ENCODE assay signal across 14 cellular contexts in the genomic region with DNA sequence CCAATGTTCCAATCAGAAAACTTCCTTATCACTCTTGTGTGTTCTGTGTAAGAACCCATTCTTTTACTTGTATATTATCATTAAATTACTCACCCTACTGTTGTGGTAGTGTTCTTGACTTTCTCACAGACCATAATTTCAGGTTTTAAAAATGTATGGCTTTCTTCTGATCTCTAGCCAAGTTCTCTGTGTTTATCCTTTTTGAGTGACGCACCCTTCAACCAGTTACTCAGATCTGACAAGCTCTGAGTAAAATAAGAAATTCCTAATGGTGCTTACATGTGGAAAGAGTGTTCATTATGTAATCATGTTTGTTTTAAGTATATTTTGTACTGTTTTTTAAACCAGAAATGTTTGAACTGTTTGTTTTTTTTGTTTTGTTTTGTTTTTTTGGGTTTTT. TPM values are rescaled to one million over a fixed set of nuclear protein-coding genes. Genes with fewer than 3 reads are reported as not detected.
DNase-seq lines count a peak whose midpoint lies in the region; ATAC-seq lines count a peak whose summit lies in the region.
"Had no signal": no experiment of that assay in that cellular context is flagged by ENCODE, and none has a peak within 500 bp of the region (broad histone marks: within the 10 kb centered on the region; RNA-seq: fewer than 3 reads in every experiment).

No MANE protein-coding gene starts in this region.

- no peak for ATAC-seq in HG03139 (IDR thresholded peaks at IDR 0.05; ENCODE audit: unreplicated experiment)

- H3K36me3 ChIP-seq in CD8-positive, alpha-beta memory T cell (ENCODE audit: insufficient read depth, low read length) = no peaks in the 10 kb centered on the region

- H3K4me1 Mint-ChIP-seq in CD8-positive, alpha-beta memory T cell = peaks cover 60 to 89% (median 81%) of the 10 kb centered on the region in 3 donors
- H3K4me1 Mint-ChIP-seq: nephron progenitor cell had no signal

- no peaks in the 10 kb centered on the region for H3K9me3 ChIP-seq in CD8-positive, alpha-beta memory T cell (ENCODE audit: low read length)

- peaks cover 24% of the 10 kb centered on the region for H3K4me1 ChIP-seq in CD8-positive, alpha-beta memory T cell (ENCODE audit: insufficient read depth, low read length)

- no peaks in the 10 kb centered on the region for H3K27me3 ChIP-seq in CD8-positive, alpha-beta memory T cell (ENCODE audit: insufficient read depth, low read length, poor library complexity, severe bottlenecking)

- CTCF ChIA-PET in CD8-positive, alpha-beta memory T cell (lab: Charles Lee) = interaction anchor here (2.0 kb wide), 1 partner anchor 9 kb away, joined by 6 read pairs; no protein-coding TSS in a partner anchor

- no peak overlapping the region for H3K4me3 ChIP-seq in CD8-positive, alpha-beta memory T cell (ENCODE audit: low read length)
- H3K4me3 ChIP-seq: smooth muscle cell had no signal

- no peak overlapping the region for H3K4me3 Mint-ChIP-seq in CD8-positive, alpha-beta memory T cell
- H3K4me3 Mint-ChIP-seq: nephron progenitor cell had no signal

- H3K27me3 Mint-ChIP-seq in CD8-positive, alpha-beta memory T cell = no peaks in the 10 kb centered on the region

- POLR2A ChIA-PET in CD8-positive, alpha-beta memory T cell (lab: Charles Lee) = no interaction called here

- peaks cover 0 to 2% (median 1%) of the 10 kb centered on the region in 3 donors for H3K36me3 Mint-ChIP-seq in CD8-positive, alpha-beta memory T cell

- no peaks in the 10 kb centered on the region for H3K9me3 Mint-ChIP-seq in CD8-positive, alpha-beta memory T cell

- H3K27ac Mint-ChIP-seq in CD8-positive, alpha-beta memory T cell = peak overlapping the region in 1 of 8 donors; percentile 19
- H3K27ac Mint-ChIP-seq: nephron progenitor cell had no signal

- peak; percentile 22 for DNase-seq in A172 (ENCODE audit: low spot score)
- peak; percentile 23 for DNase-seq in GM03348 (ENCODE audit: low spot score)
- DNase-seq in amniotic epithelial cell (ENCODE audit: low read depth) = peak; percentile 98
- peak; percentile 65 for DNase-seq in glomerular visceral epithelial cell (ENCODE audit: extremely low spot score)
- no peak for DNase-seq in NCI-H2196 (lab: John Stamatoyannopoulos, UW; ENCODE audit: unreplicated experiment)
- no peak for DNase-seq in CD8-positive, alpha-beta memory T cell
- DNase-seq in NCI-H345 treated with DMSO at 0.1 percent for 48 hours (lab: John Stamatoyannopoulos, UW; ENCODE audit: unreplicated experiment) = no peak
- DNase-seq: activated CD8-positive, alpha-beta memory T cell treated with anti-CD3 and anti-CD28 coated beads, Interleukin-2, amount 50 U/mL, for 4 hours; caudate nucleus; KG1; nephron progenitor cell had no signal

- H3K27ac ChIP-seq in CD8-positive, alpha-beta memory T cell (ENCODE audit: low read depth, low read length) = no peak overlapping the region
- H3K27ac ChIP-seq: C4-2B had no signal

RNA-seq across cellular contexts. Expression of a gene that starts 11.0 kb away (rescaled TPM):
- 31.1 and 32.3 TPM in 2 replicates for total RNA-seq in A172 (2014; rRNA removed; shearing (Covaris generic))
- 10 to 100 TPM; 51.9 to 52.8 TPM for total RNA-seq in CD8-positive, alpha-beta memory T cell
- 70.9 TPM for polyA plus RNA-seq in CD8-positive, alpha-beta memory T cell

Comparison
In these comparisons a context has a peak if more than half of its experiments do, and no peak if none do; other contexts are left out.
1. DNase-seq: peak in A172 (single experiment), GM03348 (single experiment), amniotic epithelial cell (single experiment) and glomerular visceral epithelial cell (single experiment); none in NCI-H2196 (single experiment), CD8-positive, alpha-beta memory T cell (0 of 5) and NCI-H345 treated with DMSO at 0.1 percent for 48 hours (single experiment).